In the genomic region with DNA sequence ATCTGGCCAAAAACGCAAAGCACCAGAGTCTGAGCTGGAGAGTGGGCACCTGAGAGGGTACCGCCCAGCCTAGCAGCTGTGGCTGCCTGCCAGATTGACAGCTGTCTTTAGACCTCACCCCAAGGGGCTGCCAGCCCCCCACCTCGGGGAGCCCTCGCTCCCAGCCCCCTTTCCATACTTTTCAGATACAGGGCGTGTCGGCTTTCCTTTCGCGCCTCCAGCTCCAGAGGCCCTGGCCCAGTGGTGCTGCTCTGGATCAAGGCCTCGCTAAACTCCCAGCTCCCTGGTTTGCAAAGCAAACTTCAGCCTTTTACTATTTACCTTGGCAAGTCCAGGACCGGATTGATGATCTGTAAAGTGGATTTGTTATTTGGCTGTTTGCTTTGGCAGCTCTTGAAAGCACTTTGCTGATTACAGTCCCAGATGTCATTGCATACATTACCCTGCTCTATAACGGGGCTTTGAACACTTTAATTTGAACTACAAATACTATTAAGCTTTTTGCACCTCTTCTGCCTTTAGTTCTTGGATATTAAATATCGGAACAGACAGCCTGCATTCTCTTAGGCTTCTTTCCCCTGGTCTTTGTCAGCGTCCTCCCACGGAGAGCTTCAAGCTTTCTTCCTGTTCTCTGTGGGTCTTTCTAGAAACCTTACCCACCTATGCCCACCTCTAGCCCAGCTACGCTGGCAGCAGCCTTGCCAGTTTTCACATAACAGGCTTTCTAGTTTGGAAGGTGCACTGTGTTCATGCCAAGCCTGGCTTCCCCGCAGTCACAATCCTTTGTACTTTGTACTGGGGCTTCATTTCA, we compare ENCODE assay signal across 1 cellular context.
TF ChIP-seq lines count a peak whose summit lies in the region.

No MANE protein-coding gene starts in this region.

TF ChIP-seq in HepG2, 621 proteins besides CTCF, POLR2A, EP300 and RAD21 (continued from another document and continues in another):
- peak; percentile 48; the same call in 1 of the 2 replicates for TF ChIP-seq ZNF281 (CRISPR knock-in tag; IDR thresholded peaks at IDR 0.05; ENCODE audit: borderline replicate concordance)
- TF ChIP-seq, protein P1, sequence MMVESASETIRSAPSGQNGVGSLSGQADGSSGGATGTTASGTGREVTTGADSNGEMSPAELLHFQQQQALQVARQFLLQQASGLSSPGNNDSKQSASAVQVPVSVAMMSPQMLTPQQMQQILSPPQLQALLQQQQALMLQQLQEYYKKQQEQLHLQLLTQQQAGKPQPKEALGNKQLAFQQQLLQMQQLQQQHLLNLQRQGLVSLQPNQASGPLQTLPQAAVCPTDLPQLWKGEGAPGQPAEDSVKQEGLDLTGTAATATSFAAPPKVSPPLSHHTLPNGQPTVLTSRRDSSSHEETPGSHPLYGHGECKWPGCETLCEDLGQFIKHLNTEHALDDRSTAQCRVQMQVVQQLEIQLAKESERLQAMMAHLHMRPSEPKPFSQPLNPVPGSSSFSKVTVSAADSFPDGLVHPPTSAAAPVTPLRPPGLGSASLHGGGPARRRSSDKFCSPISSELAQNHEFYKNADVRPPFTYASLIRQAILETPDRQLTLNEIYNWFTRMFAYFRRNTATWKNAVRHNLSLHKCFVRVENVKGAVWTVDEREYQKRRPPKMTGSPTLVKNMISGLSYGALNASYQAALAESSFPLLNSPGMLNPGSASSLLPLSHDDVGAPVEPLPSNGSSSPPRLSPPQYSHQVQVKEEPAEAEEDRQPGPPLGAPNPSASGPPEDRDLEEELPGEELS (CRISPR knock-in tag; IDR thresholded peaks at IDR 0.05), result peak; percentile 99
- TF ChIP-seq TBP (CRISPR knock-in tag; IDR thresholded peaks at IDR 0.05), result no peak
- TF ChIP-seq MED1 (CRISPR knock-in tag; IDR thresholded peaks at IDR 0.05), result peak; percentile 87
- TF ChIP-seq SIX1 (CRISPR knock-in tag; IDR thresholded peaks at IDR 0.05; ENCODE audit: borderline replicate concordance), result peak; percentile 94
- TF ChIP-seq SAP130 (CRISPR knock-in tag; IDR thresholded peaks at IDR 0.05; ENCODE audit: low read depth), result peak; percentile 87
- peak; percentile 60 for TF ChIP-seq ZNF224 (CRISPR knock-in tag; IDR thresholded peaks at IDR 0.05)
- peak; percentile 92 for TF ChIP-seq ZNF337 (CRISPR knock-in tag; IDR thresholded peaks at IDR 0.05; ENCODE audit: borderline replicate concordance, low read depth)
- peak; percentile 67; the same call in 1 of the 2 replicates for TF ChIP-seq ZNF280D (CRISPR knock-in tag; IDR thresholded peaks at IDR 0.05)
- peak; percentile 80; the same call in 1 of the 2 replicates for TF ChIP-seq ATF6 (CRISPR knock-in tag; conservative IDR thresholded peaks at IDR 0.05)
- peak; percentile 90 for TF ChIP-seq ASH2L (IDR thresholded peaks at IDR 0.05; ENCODE audit: insufficient read length, low read depth, low read length)
- TF ChIP-seq SYNCRIP (IDR thresholded peaks at IDR 0.05; ENCODE audit: insufficient read depth, low read depth, low read length), result no peak
- no peak for TF ChIP-seq REXO4 (CRISPR knock-in tag; IDR thresholded peaks at IDR 0.05; ENCODE audit: borderline replicate concordance)
- peak; percentile 63; the same call in 1 of the 2 replicates for TF ChIP-seq ZNF570 (CRISPR knock-in tag; IDR thresholded peaks at IDR 0.05; ENCODE audit: borderline replicate concordance)
- no peak for TF ChIP-seq HMGA1 (CRISPR knock-in tag; conservative IDR thresholded peaks at IDR 0.05)
- peak; percentile 80; the same call in 1 of the 2 replicates for TF ChIP-seq ZFP1 (CRISPR knock-in tag; IDR thresholded peaks at IDR 0.05)
- TF ChIP-seq ZNF33A (CRISPR knock-in tag; IDR thresholded peaks at IDR 0.05; ENCODE audit: borderline replicate concordance), result peak; percentile 79; the same call in 1 of the 2 replicates
- TF ChIP-seq, protein P2, sequence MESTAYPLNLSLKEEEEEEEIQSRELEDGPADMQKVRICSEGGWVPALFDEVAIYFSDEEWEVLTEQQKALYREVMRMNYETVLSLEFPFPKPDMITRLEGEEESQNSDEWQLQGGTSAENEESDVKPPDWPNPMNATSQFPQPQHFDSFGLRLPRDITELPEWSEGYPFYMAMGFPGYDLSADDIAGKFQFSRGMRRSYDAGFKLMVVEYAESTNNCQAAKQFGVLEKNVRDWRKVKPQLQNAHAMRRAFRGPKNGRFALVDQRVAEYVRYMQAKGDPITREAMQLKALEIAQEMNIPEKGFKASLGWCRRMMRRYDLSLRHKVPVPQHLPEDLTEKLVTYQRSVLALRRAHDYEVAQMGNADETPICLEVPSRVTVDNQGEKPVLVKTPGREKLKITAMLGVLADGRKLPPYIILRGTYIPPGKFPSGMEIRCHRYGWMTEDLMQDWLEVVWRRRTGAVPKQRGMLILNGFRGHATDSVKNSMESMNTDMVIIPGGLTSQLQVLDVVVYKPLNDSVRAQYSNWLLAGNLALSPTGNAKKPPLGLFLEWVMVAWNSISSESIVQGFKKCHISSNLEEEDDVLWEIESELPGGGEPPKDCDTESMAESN (CRISPR knock-in tag; conservative IDR thresholded peaks at IDR 0.05), result peak; percentile 84
- TF ChIP-seq KDM4B (CRISPR knock-in tag; IDR thresholded peaks at IDR 0.05), result peak; percentile 53; the same call in 1 of the 2 replicates
- TF ChIP-seq MYC (CRISPR knock-in tag; IDR thresholded peaks at IDR 0.05; ENCODE audit: borderline replicate concordance), result peak; percentile 47; the same call in 1 of the 2 replicates
- TF ChIP-seq NR2F6 (IDR thresholded peaks at IDR 0.05), result peak; percentile 94
- peak; percentile 93 for TF ChIP-seq NR2F6 (CRISPR knock-in tag; IDR thresholded peaks at IDR 0.05)
- TF ChIP-seq PHF5A (CRISPR knock-in tag; IDR thresholded peaks at IDR 0.05; ENCODE audit: low read depth, unreplicated experiment), result peak; percentile 39
- TF ChIP-seq, protein P3, sequence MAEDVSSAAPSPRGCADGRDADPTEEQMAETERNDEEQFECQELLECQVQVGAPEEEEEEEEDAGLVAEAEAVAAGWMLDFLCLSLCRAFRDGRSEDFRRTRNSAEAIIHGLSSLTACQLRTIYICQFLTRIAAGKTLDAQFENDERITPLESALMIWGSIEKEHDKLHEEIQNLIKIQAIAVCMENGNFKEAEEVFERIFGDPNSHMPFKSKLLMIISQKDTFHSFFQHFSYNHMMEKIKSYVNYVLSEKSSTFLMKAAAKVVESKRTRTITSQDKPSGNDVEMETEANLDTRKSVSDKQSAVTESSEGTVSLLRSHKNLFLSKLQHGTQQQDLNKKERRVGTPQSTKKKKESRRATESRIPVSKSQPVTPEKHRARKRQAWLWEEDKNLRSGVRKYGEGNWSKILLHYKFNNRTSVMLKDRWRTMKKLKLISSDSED (CRISPR knock-in tag; IDR thresholded peaks at IDR 0.05), result no peak
- TF ChIP-seq ZNF468 (CRISPR knock-in tag; IDR thresholded peaks at IDR 0.05), result no peak
- TF ChIP-seq ZNF253 (CRISPR knock-in tag; IDR thresholded peaks at IDR 0.05; ENCODE audit: borderline replicate concordance), result no peak
- 0 out of 2 replicates have a peak, but pooled peaks have one; percentile 34 for TF ChIP-seq ZMAT3 (CRISPR knock-in tag; conservative IDR thresholded peaks at IDR 0.05)
- no peak for TF ChIP-seq PCBP2 (optimal IDR thresholded peaks at IDR 0.05; ENCODE audit: low read depth, low read length, poor library complexity, severe bottlenecking)
- peak; percentile 36; the same call in 1 of the 2 replicates for TF ChIP-seq ZNF350 (CRISPR knock-in tag; IDR thresholded peaks at IDR 0.05; ENCODE audit: borderline replicate concordance, low read depth)
- TF ChIP-seq NFE2L1 (CRISPR knock-in tag; IDR thresholded peaks at IDR 0.05; ENCODE audit: borderline replicate concordance), result no peak
- TF ChIP-seq LCORL (IDR thresholded peaks at IDR 0.05), result peak; percentile 84
- peak; percentile 86 for TF ChIP-seq LCORL (CRISPR knock-in tag; IDR thresholded peaks at IDR 0.05)
- no peak for TF ChIP-seq ZNF367 (CRISPR knock-in tag; IDR thresholded peaks at IDR 0.05; ENCODE audit: borderline replicate concordance)
- TF ChIP-seq STAT5B (CRISPR knock-in tag; IDR thresholded peaks at IDR 0.05), result no peak
- TF ChIP-seq MYNN (CRISPR knock-in tag; IDR thresholded peaks at IDR 0.05; ENCODE audit: low read depth), result no peak; the same call in 1 of the 2 replicates
- TF ChIP-seq ZNF547 (CRISPR knock-in tag; IDR thresholded peaks at IDR 0.05), result peak; percentile 72
- peak; percentile 87 for TF ChIP-seq FOSL2 (CRISPR knock-in tag; IDR thresholded peaks at IDR 0.05)
- TF ChIP-seq CBX2 (IDR thresholded peaks at IDR 0.05; ENCODE audit: low read depth, low read length), result no peak
- TF ChIP-seq CBX2 (CRISPR knock-in tag; IDR thresholded peaks at IDR 0.05; ENCODE audit: low read depth), result no peak
- no peak for TF ChIP-seq SOX6 (IDR thresholded peaks at IDR 0.05)
- TF ChIP-seq SOX6 (CRISPR knock-in tag; IDR thresholded peaks at IDR 0.05), result peak; percentile 92
- TF ChIP-seq ZNF232 (CRISPR knock-in tag; IDR thresholded peaks at IDR 0.05; ENCODE audit: borderline replicate concordance), result peak; percentile 76; the same call in 1 of the 2 replicates
- TF ChIP-seq ZNF567 (CRISPR knock-in tag; IDR thresholded peaks at IDR 0.05; ENCODE audit: borderline replicate concordance), result 0 out of 2 replicates have a peak, but pooled peaks have one; percentile 66
- peak; percentile 70; the same call in 1 of the 2 replicates for TF ChIP-seq MXD4 (CRISPR knock-in tag; IDR thresholded peaks at IDR 0.05)
- TF ChIP-seq SIX4 (CRISPR knock-in tag; IDR thresholded peaks at IDR 0.05), result peak; percentile 76
- TF ChIP-seq, protein P4, sequence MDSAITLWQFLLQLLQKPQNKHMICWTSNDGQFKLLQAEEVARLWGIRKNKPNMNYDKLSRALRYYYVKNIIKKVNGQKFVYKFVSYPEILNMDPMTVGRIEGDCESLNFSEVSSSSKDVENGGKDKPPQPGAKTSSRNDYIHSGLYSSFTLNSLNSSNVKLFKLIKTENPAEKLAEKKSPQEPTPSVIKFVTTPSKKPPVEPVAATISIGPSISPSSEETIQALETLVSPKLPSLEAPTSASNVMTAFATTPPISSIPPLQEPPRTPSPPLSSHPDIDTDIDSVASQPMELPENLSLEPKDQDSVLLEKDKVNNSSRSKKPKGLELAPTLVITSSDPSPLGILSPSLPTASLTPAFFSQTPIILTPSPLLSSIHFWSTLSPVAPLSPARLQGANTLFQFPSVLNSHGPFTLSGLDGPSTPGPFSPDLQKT (CRISPR knock-in tag; IDR thresholded peaks at IDR 0.05; ENCODE audit: borderline replicate concordance), result no peak
